In genomic region chr1:160953030-160953429, GRCh38 we compare ENCODE assay signal across 1 cellular context.
TF ChIP-seq lines count a peak whose summit lies in the region.

No MANE protein-coding gene starts in this region.

TF ChIP-seq in H1, 55 proteins besides CTCF, POLR2A, EP300 and RAD21:
- no peak for TF ChIP-seq BRCA1 (IDR thresholded peaks at IDR 0.05; ENCODE audit: low read depth, low read length)
- TF ChIP-seq CEBPB (IDR thresholded peaks at IDR 0.05; ENCODE audit: low read depth, low read length): no peak
- TF ChIP-seq EGR1 (IDR thresholded peaks at IDR 0.05; ENCODE audit: borderline replicate concordance, low read depth, low read length): no peak
- TF ChIP-seq ASH2L (IDR thresholded peaks at IDR 0.05; ENCODE audit: low read length): no peak
- no peak for TF ChIP-seq NRF1 (IDR thresholded peaks at IDR 0.05; ENCODE audit: low read depth, low read length)
- TF ChIP-seq POU5F1 (IDR thresholded peaks at IDR 0.05; ENCODE audit: low read depth, low read length): no peak
